In the genomic region with DNA sequence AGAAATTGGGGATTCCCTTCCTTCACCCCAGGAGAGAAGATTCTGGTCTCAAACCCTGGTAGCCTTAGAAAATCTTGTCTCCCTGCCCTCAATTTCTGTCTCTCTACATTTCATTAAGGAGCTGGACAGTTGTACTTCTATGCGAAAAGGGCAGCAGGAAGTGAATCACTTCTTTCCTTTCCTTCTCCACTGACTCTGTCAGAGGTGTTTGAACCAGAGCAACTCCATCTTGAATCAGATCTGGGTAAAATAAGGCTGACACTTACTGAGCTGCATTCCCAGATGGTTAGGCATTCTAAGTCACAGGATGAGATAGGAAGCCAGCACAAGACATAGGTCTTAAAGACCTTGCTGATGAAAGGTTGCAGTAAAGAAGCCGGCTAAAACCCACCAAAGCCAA, we compare ENCODE assay signal across 29 cellular contexts.
"Had no signal": no experiment of that assay in that cellular context is flagged by ENCODE, and none has a peak within 500 bp of the region (broad histone marks: within the 10 kb centered on the region; RNA-seq: fewer than 3 reads in every experiment).

No MANE protein-coding gene starts in this region.

- H3K27ac Mint-ChIP-seq: activated CD4-positive, alpha-beta T cell treated with anti-CD3 and anti-CD28 coated beads, Interleukin-2, amount 10 ng/mL, durations not matched to agents 24 days and 14 days; activated CD8-positive, alpha-beta T cell treated with anti-CD3 and anti-CD28 coated beads for 36 hours; activated naive CD4-positive, alpha-beta T cell treated with anti-CD3 and anti-CD28 coated beads for 36 hours; activated naive CD8-positive, alpha-beta T cell; activated naive CD8-positive, alpha-beta T cell treated with anti-CD3 and anti-CD28 coated beads, Interleukin-2, amount 50 U/mL, for 24 hours; activated T-cell treated with anti-CD3 and anti-CD28 coated beads, Interleukin-2, amount 50 U/mL, for 24 hours; activated T-helper 2 cell treated with anti-CD3 and anti-CD28 coated beads, Interferon-gamma antibody, Interleukin-2, Interleukin-4, amounts not matched to agents 10 μg/mL and 5 μg/mL and 100 μg/mL, durations not matched to agents 14 hours and 24 hours and 36 hours had no signal

- H3K27me3 Mint-ChIP-seq: activated CD4-positive, alpha-beta T cell treated with anti-CD3 and anti-CD28 coated beads, Interleukin-2, amount 10 ng/mL, durations not matched to agents 24 days and 14 days; activated CD8-positive, alpha-beta T cell treated with anti-CD3 and anti-CD28 coated beads for 36 hours; activated naive CD8-positive, alpha-beta T cell; activated naive CD8-positive, alpha-beta T cell treated with anti-CD3 and anti-CD28 coated beads, Interleukin-2, amount 50 U/mL, for 24 hours; activated T-cell treated with anti-CD3 and anti-CD28 coated beads, Interleukin-2, amount 50 U/mL, for 24 hours; central memory CD8-positive, alpha-beta T cell had no signal

- DNase-seq: activated CD4-positive, alpha-beta T cell treated with anti-CD3 and anti-CD28 coated beads, Interleukin-2, amount 10 ng/mL, durations not matched to agents 24 days and 14 days; activated CD4-positive, alpha-beta T cell treated with anti-CD3 and anti-CD28 coated beads, Interleukin-2, amount 50 U/mL, for 4 hours; activated CD8-positive, alpha-beta T cell treated with anti-CD3 and anti-CD28 coated beads for 36 hours; activated gamma-delta T cell treated with Interleukin-2 at 50 U/mL for 16 hours; activated naive CD4-positive, alpha-beta T cell treated with anti-CD3 and anti-CD28 coated beads for 36 hours; activated naive CD8-positive, alpha-beta T cell treated with anti-CD3 and anti-CD28 coated beads, Interleukin-2, amount 50 U/mL, for 24 hours; activated T-cell treated with anti-CD3 and anti-CD28 coated beads, Interleukin-2, amount 50 U/mL, for 24 hours; anterior cingulate cortex; brain microvascular endothelial cell; Karpas-422; MG63; NCI-H1048; NCI-H1105 treated with DMSO at 0.1 percent for 48 hours; NCI-H1436; NCI-H1694; NCI-H1930; NCI-H2081 treated with DMSO at 0.1 percent for 48 hours; NCI-H345; NCI-H524 treated with DMSO at 0.1 percent for 48 hours; NK-92 treated with Interleukin-12 subunit alpha and Interleukin-12 subunit beta, amount 100 ng/mL, for 24 hours; PC-3; Peyer's patch; SIG-M5; T1000 had no signal

- H3K27me3 ChIP-seq: brain microvascular endothelial cell, cardiac muscle cell, MG63, Peyer's patch had no signal

- H3K9me3 Mint-ChIP-seq: activated CD8-positive, alpha-beta T cell treated with anti-CD3 and anti-CD28 coated beads for 36 hours had no signal

- H3K27ac ChIP-seq: brain microvascular endothelial cell, cardiac muscle cell, Peyer's patch, RWPE1 had no signal

- H3K9me3 ChIP-seq: MG63, Peyer's patch had no signal

- H3K4me3 Mint-ChIP-seq: activated CD4-positive, alpha-beta T cell treated with anti-CD3 and anti-CD28 coated beads, Interleukin-2, amount 10 ng/mL, durations not matched to agents 24 days and 14 days; activated CD8-positive, alpha-beta T cell treated with anti-CD3 and anti-CD28 coated beads for 36 hours; activated naive CD4-positive, alpha-beta T cell treated with anti-CD3 and anti-CD28 coated beads for 36 hours; activated naive CD8-positive, alpha-beta T cell; activated naive CD8-positive, alpha-beta T cell treated with anti-CD3 and anti-CD28 coated beads, Interleukin-2, amount 50 U/mL, for 24 hours; activated T-cell treated with anti-CD3 and anti-CD28 coated beads, Interleukin-2, amount 50 U/mL, for 24 hours; central memory CD8-positive, alpha-beta T cell had no signal

- H3K4me1 ChIP-seq: Peyer's patch had no signal

- H3K4me1 Mint-ChIP-seq: activated CD4-positive, alpha-beta T cell treated with anti-CD3 and anti-CD28 coated beads, Interleukin-2, amount 10 ng/mL, durations not matched to agents 24 days and 14 days; activated naive CD8-positive, alpha-beta T cell treated with anti-CD3 and anti-CD28 coated beads, Interleukin-2, amount 50 U/mL, for 24 hours; central memory CD8-positive, alpha-beta T cell had no signal

- H3K36me3 ChIP-seq: brain microvascular endothelial cell, cardiac muscle cell, MG63, Peyer's patch had no signal

- H3K4me3 ChIP-seq: cardiac muscle cell, MG63, Peyer's patch had no signal

- H3K36me3 Mint-ChIP-seq: activated naive CD8-positive, alpha-beta T cell had no signal
